40 cellular contexts compared by ENCODE assay signal in the genomic region with DNA sequence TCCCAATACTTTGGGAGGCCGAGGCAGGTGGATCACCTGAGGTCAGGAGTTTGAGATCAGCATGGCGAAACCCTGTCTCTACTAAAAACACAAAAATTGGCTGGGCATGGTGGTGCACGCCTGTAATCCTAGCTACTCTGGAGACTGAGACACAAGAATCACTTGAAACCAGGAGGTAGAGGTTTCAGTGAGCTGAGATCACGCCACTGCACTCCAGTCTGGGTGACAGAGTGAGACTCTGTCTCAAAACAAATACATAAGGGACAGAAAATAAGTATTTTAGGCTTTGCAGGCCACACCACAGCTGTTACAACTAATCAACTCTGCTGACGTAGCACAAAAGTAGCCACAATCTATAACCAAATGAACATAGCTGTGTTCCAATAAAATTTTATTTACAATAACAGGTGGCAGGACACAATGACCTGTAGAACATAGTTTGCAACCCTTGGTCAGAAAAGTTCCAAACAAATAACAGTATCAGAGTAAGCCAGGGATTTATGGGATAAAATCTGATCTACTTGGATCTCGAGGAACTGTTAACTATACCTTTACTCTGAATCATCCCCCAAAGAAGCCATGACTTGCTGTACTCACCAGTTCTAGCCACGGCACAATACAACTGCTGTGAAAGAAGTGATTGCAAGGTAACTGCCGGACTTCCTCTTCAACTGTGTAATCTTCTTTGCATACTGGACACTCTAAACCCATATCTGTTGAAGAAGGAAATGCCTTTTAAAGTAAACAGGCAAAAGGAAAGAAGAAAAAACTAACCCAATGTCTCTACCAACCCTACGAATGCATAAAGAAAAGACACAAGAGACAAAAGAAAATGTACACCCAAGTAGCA. TPM values are rescaled to one million over a fixed set of nuclear protein-coding genes. Genes with fewer than 3 reads are reported as not detected.
DNase-seq lines count a peak whose midpoint lies in the region; ATAC-seq, FAIRE-seq and TF ChIP-seq lines count a peak whose summit lies in the region.
"Had no signal": no experiment of that assay in that cellular context is flagged by ENCODE, and none has a peak within 500 bp of the region (broad histone marks: within the 10 kb centered on the region; RNA-seq: fewer than 3 reads in every experiment).

No MANE protein-coding gene starts in this region.

- 85 to 92% methylated on average over 7 to 9 of the region's 9 CpGs for WGBS in transverse colon (ENCODE audit: low coverage in 1 of 2), 2 donors
- 91 to 93% (median 92%) methylated on average over 9 of the region's 9 CpGs for WGBS in heart left ventricle, 4 donors

- no peak for TF ChIP-seq POLR2A in transverse colon (IDR thresholded peaks at IDR 0.05)
- TF ChIP-seq POLR2A in heart left ventricle (IDR thresholded peaks at IDR 0.05) = no peak

- no peak for ATAC-seq in activated CD8-positive, alpha-beta T cell treated with anti-CD3 and anti-CD28 coated beads, Interleukin-2, amount 10 ng/mL, durations not matched to agents 7 days and 5 days
- no peak for ATAC-seq in activated CD8-positive, alpha-beta T cell treated with anti-CD3 and anti-CD28 coated beads for 36 hours
- ATAC-seq in heart left ventricle (no peak), GM18502 (IDR thresholded peaks at IDR 0.05; ENCODE audit: poor library complexity, unreplicated experiment) (no peak)
- ATAC-seq: body of pancreas; foreskin keratinocyte; heart right ventricle; naive thymus-derived CD8-positive, alpha-beta T cell; psoas muscle had no signal

- H3K27ac Mint-ChIP-seq in activated CD8-positive, alpha-beta T cell treated with anti-CD3 and anti-CD28 coated beads, Interleukin-2, amount 10 ng/mL, durations not matched to agents 7 days and 5 days = peak overlapping the region; percentile 24
- H3K27ac Mint-ChIP-seq in activated CD8-positive, alpha-beta T cell treated with anti-CD3 and anti-CD28 coated beads for 36 hours = no peak overlapping the region
- H3K27ac Mint-ChIP-seq: activated T-helper 1 cell treated with anti-CD3 and anti-CD28 coated beads, Interleukin-12 subunit alpha, Interleukin-12 subunit beta, Interleukin-2, Interleukin-4 antibody, amounts not matched to agents 30 ng/mL and 10 ng/mL and 1 ng/mL, durations not matched to agents 14 hours and 24 hours and 36 hours; CD4-positive, alpha-beta T cell; dendritic cell treated with granulocyte-macrophage colony-stimulating factor and Interleukin-4, amounts not matched to agents 40 ng/mL and 50 ng/mL, for 4 days; HFFc6 had no signal

- TF ChIP-seq EP300 in transverse colon (IDR thresholded peaks at IDR 0.05; ENCODE audit: low read depth) = no peak

- in situ Hi-C loops in transverse colon (cut with MboI; ENCODE audit: low pct_ligation_motif_present in 1 of 4, low pct_unique_long_range_greater_than_20kb in 1 of 4, low sequenced_read_pairs in 3 of 4) = no loop called here

- H3K36me3 Mint-ChIP-seq in activated CD8-positive, alpha-beta T cell treated with anti-CD3 and anti-CD28 coated beads, Interleukin-2, amount 10 ng/mL, durations not matched to agents 7 days and 5 days (ENCODE audit: low read depth) = peaks cover 51% of the 10 kb centered on the region
- H3K36me3 Mint-ChIP-seq in activated CD8-positive, alpha-beta T cell treated with anti-CD3 and anti-CD28 coated beads for 36 hours (ENCODE audit: low read depth) = peaks cover 49% of the 10 kb centered on the region

- DNase-seq in activated CD8-positive, alpha-beta T cell treated with anti-CD3 and anti-CD28 coated beads, Interleukin-2, amount 10 ng/mL, durations not matched to agents 7 days and 5 days = no peak
- DNase-seq in activated CD8-positive, alpha-beta T cell treated with anti-CD3 and anti-CD28 coated beads for 36 hours = no peak
- DNase-seq in NOMO-1 treated with dmso at 0.1 percent for 144 hours (lab: John Stamatoyannopoulos, UW; ENCODE audit: unreplicated experiment) (peak; percentile 22), bronchial epithelial cell (ENCODE audit: low read depth) (no peak), transverse colon (no peak), heart left ventricle (no peak), Ammon's horn (ENCODE audit: low spot score) (no peak)
- DNase-seq: activated CD4-positive, alpha-beta T cell treated with anti-CD3 and anti-CD28 coated beads, Interleukin-2, amount 50 U/mL, for 48 hours; activated CD4-positive, CD25-positive, alpha-beta regulatory T cell treated with anti-CD3 and anti-CD28 coated beads, Interleukin-2, amount 50 U/mL, for 72 hours; activated CD8-positive, alpha-beta memory T cell treated with anti-CD3 and anti-CD28 coated beads, Interleukin-2, amount 50 U/mL, for 48 hours; activated naive CD4-positive, alpha-beta T cell treated with Interleukin-2 at 50 U/mL for 16 hours; adrenal gland; body of pancreas; CD4-positive, alpha-beta T cell; esophagus squamous epithelium; foreskin keratinocyte; GOT3; heart right ventricle; HFFc6; KG1; midbrain; naive thymus-derived CD8-positive, alpha-beta T cell; NCI-H1436 treated with DMSO at 0.1 percent for 48 hours; NCI-H774; occipital lobe; psoas muscle; sigmoid colon; stimulated activated CD4-positive, alpha-beta T cell treated with anti-CD3 and anti-CD28 coated beads, Interleukin-4, amount 100 ng/mL, for 4 hours had no signal

- H3K4me3 ChIP-seq in bronchial epithelial cell (ENCODE audit: low read depth, low read length) (no peak overlapping the region), transverse colon (no peak overlapping the region), heart left ventricle (no peak overlapping the region)
- H3K4me3 ChIP-seq: adrenal gland, body of pancreas, esophagus squamous epithelium, heart right ventricle, psoas muscle, sigmoid colon had no signal

- TF ChIP-seq CTCF in activated CD8-positive, alpha-beta T cell treated with anti-CD3 and anti-CD28 coated beads for 36 hours (IDR thresholded peaks at IDR 0.05) = no peak
- TF ChIP-seq CTCF in bronchial epithelial cell (IDR thresholded peaks at IDR 0.05; ENCODE audit: insufficient read depth, low read length, severe bottlenecking) = no peak
- no peak for TF ChIP-seq CTCF in transverse colon (IDR thresholded peaks at IDR 0.05)
- no peak for TF ChIP-seq CTCF in heart left ventricle (IDR thresholded peaks at IDR 0.05)

- H3K9me3 Mint-ChIP-seq in activated CD8-positive, alpha-beta T cell treated with anti-CD3 and anti-CD28 coated beads, Interleukin-2, amount 10 ng/mL, durations not matched to agents 7 days and 5 days (ENCODE audit: insufficient read depth) = no peaks in the 10 kb centered on the region
- no peaks in the 10 kb centered on the region for H3K9me3 Mint-ChIP-seq in activated CD8-positive, alpha-beta T cell treated with anti-CD3 and anti-CD28 coated beads for 36 hours
- H3K9me3 Mint-ChIP-seq: activated T-helper 1 cell treated with anti-CD3 and anti-CD28 coated beads, Interleukin-12 subunit alpha, Interleukin-12 subunit beta, Interleukin-2, Interleukin-4 antibody, amounts not matched to agents 30 ng/mL and 10 ng/mL and 1 ng/mL, durations not matched to agents 14 hours and 24 hours and 36 hours; CD4-positive, alpha-beta T cell; dendritic cell treated with granulocyte-macrophage colony-stimulating factor and Interleukin-4, amounts not matched to agents 40 ng/mL and 50 ng/mL, for 4 days; HFFc6; naive thymus-derived CD8-positive, alpha-beta T cell had no signal

- H3K4me1 ChIP-seq in transverse colon = no peaks in the 10 kb centered on the region
- peaks cover 0 to 8% (median 0%) of the 10 kb centered on the region in 12 donors for H3K4me1 ChIP-seq in heart left ventricle
- H3K4me1 ChIP-seq: adrenal gland, body of pancreas, psoas muscle had no signal

- H3K27me3 Mint-ChIP-seq in activated CD8-positive, alpha-beta T cell treated with anti-CD3 and anti-CD28 coated beads, Interleukin-2, amount 10 ng/mL, durations not matched to agents 7 days and 5 days (ENCODE audit: low read depth) = no peaks in the 10 kb centered on the region
- no peaks in the 10 kb centered on the region for H3K27me3 Mint-ChIP-seq in activated CD8-positive, alpha-beta T cell treated with anti-CD3 and anti-CD28 coated beads for 36 hours
- H3K27me3 Mint-ChIP-seq: CD4-positive, alpha-beta T cell; dendritic cell treated with granulocyte-macrophage colony-stimulating factor and Interleukin-4, amounts not matched to agents 40 ng/mL and 50 ng/mL, for 4 days; naive thymus-derived CD8-positive, alpha-beta T cell had no signal

- H3K9me3 ChIP-seq in transverse colon = no peaks in the 10 kb centered on the region
- no peaks in the 10 kb centered on the region for H3K9me3 ChIP-seq in heart left ventricle
- H3K9me3 ChIP-seq: adrenal gland, body of pancreas, esophagus squamous epithelium, heart right ventricle, psoas muscle, sigmoid colon had no signal

- CTCF ChIA-PET in activated CD8-positive, alpha-beta T cell treated with anti-CD3 and anti-CD28 coated beads, Interleukin-2, amount 10 ng/mL, durations not matched to agents 7 days and 5 days (lab: Charles Lee) = interaction anchor here (1.0 to 1.1 kb wide), 2 partner anchors 26 to 27 kb away, joined by 3 read pairs; no protein-coding TSS in a partner anchor
- CTCF ChIA-PET in activated CD8-positive, alpha-beta T cell treated with anti-CD3 and anti-CD28 coated beads for 36 hours (lab: Charles Lee) = interaction anchor here (1.8 kb wide), 1 partner anchor 11 kb away, joined by 5 read pairs; no protein-coding TSS in a partner anchor

- no peaks in the 10 kb centered on the region for H3K27me3 ChIP-seq in bronchial epithelial cell (ENCODE audit: control insufficient read depth, insufficient read depth, low read length)
- H3K27me3 ChIP-seq in transverse colon = no peaks in the 10 kb centered on the region
- H3K27me3 ChIP-seq in heart left ventricle = no peaks in the 10 kb centered on the region
- H3K27me3 ChIP-seq: adrenal gland, body of pancreas, esophagus squamous epithelium, foreskin keratinocyte, heart right ventricle, sigmoid colon had no signal

- FAIRE-seq in bronchial epithelial cell (lab: Jason Lieb, UNC) = peak; percentile 50
- FAIRE-seq: HTR-8/SVneo, TTC549 had no signal

- no peak overlapping the region for H3K4me3 Mint-ChIP-seq in activated CD8-positive, alpha-beta T cell treated with anti-CD3 and anti-CD28 coated beads, Interleukin-2, amount 10 ng/mL, durations not matched to agents 7 days and 5 days
- no peak overlapping the region for H3K4me3 Mint-ChIP-seq in activated CD8-positive, alpha-beta T cell treated with anti-CD3 and anti-CD28 coated beads for 36 hours
- H3K4me3 Mint-ChIP-seq: activated T-helper 1 cell treated with anti-CD3 and anti-CD28 coated beads, Interleukin-12 subunit alpha, Interleukin-12 subunit beta, Interleukin-2, Interleukin-4 antibody, amounts not matched to agents 30 ng/mL and 10 ng/mL and 1 ng/mL, durations not matched to agents 14 hours and 24 hours and 36 hours; CD4-positive, alpha-beta T cell; dendritic cell treated with granulocyte-macrophage colony-stimulating factor and Interleukin-4, amounts not matched to agents 40 ng/mL and 50 ng/mL, for 4 days; HFFc6; naive thymus-derived CD8-positive, alpha-beta T cell had no signal

- H3K27ac ChIP-seq in transverse colon = no peak overlapping the region
- H3K27ac ChIP-seq in heart left ventricle = no peak overlapping the region
- H3K27ac ChIP-seq: adrenal gland, body of pancreas, esophagus squamous epithelium, foreskin keratinocyte, heart right ventricle, psoas muscle, RWPE1 had no signal

- peaks cover 3% of the 10 kb centered on the region for H3K4me1 Mint-ChIP-seq in activated CD8-positive, alpha-beta T cell treated with anti-CD3 and anti-CD28 coated beads, Interleukin-2, amount 10 ng/mL, durations not matched to agents 7 days and 5 days (ENCODE audit: low read depth)
- peaks cover 12% of the 10 kb centered on the region for H3K4me1 Mint-ChIP-seq in activated CD8-positive, alpha-beta T cell treated with anti-CD3 and anti-CD28 coated beads for 36 hours (ENCODE audit: low read depth)

- POLR2A ChIA-PET in activated CD8-positive, alpha-beta T cell treated with anti-CD3 and anti-CD28 coated beads, Interleukin-2, amount 10 ng/mL, durations not matched to agents 7 days and 5 days (lab: Charles Lee) = no interaction called here
- POLR2A ChIA-PET in activated CD8-positive, alpha-beta T cell treated with anti-CD3 and anti-CD28 coated beads for 36 hours (lab: Charles Lee) = interaction anchor here (1.0 to 1.4 kb wide), 2 partner anchors 8 to 76 kb away, joined by 3 to 6 read pairs; partner anchors contain the start of genes POLR3C and RNF115

- intact Hi-C loops in activated CD8-positive, alpha-beta T cell treated with anti-CD3 and anti-CD28 coated beads for 36 hours (cut with micrococcal nuclease) = no loop called here
- intact Hi-C loops in transverse colon (cut with DNase I; ENCODE audit: low total_unique reads) (no loop called here), heart left ventricle (cut with DNase I) (loop anchor here in 1 of 10 donors (10.0 kb wide), 1 partner anchor 57 kb away; no protein-coding TSS in a partner anchor)

- peaks cover 7% of the 10 kb centered on the region for H3K36me3 ChIP-seq in bronchial epithelial cell (ENCODE audit: control insufficient read depth, insufficient read depth, low read length)
- peaks cover 0 to 55% (median 11%) of the 10 kb centered on the region in 4 donors for H3K36me3 ChIP-seq in transverse colon
- H3K36me3 ChIP-seq in heart left ventricle = peaks cover 0 to 100% (median 96%) of the 10 kb centered on the region in 9 donors

RNA-seq across cellular contexts. Expression of gene CD160, which starts 28.3 kb away (rescaled TPM):
- total RNA-seq in activated CD8-positive, alpha-beta T cell treated with anti-CD3 and anti-CD28 coated beads, Interleukin-2, amount 10 ng/mL, durations not matched to agents 7 days and 5 days = 1 to 10 TPM; 2.4 to 3.1 TPM
- 10 to 100 TPM; 13.6 to 16.9 TPM for total RNA-seq in activated CD8-positive, alpha-beta T cell treated with anti-CD3 and anti-CD28 coated beads for 36 hours
- total RNA-seq in bronchial epithelial cell (not detected in 2 replicates), transverse colon (1 to 10 TPM in 1 of 4 donors, under 1 TPM in 1, not detected in 2; 0.82 to 1.6 TPM), heart left ventricle (under 1 TPM in 2 of 9 donors, not detected in 7; 0.64 to 0.79 TPM)
- not detected for polyA plus RNA-seq in heart left ventricle
- total RNA-seq: A172; activated T-helper 1 cell treated with anti-CD3 and anti-CD28 coated beads, Interleukin-12 subunit alpha, Interleukin-12 subunit beta, Interleukin-2, Interleukin-4 antibody, amounts not matched to agents 30 ng/mL and 10 ng/mL and 1 ng/mL, durations not matched to agents 14 hours and 24 hours and 36 hours; body of pancreas; CD4-positive, alpha-beta T cell; Daoy; esophagus squamous epithelium; foreskin keratinocyte; HFFc6; kidney epithelial cell; naive thymus-derived CD8-positive, alpha-beta T cell; OCI-LY7; psoas muscle; sigmoid colon; subcutaneous adipose tissue; ureter had no signal
- polyA plus RNA-seq: foreskin keratinocyte had no signal

RNA-seq across cellular contexts. Expression of gene PDZK1, which starts 40.5 kb away (rescaled TPM):
- total RNA-seq in activated CD8-positive, alpha-beta T cell treated with anti-CD3 and anti-CD28 coated beads, Interleukin-2, amount 10 ng/mL, durations not matched to agents 7 days and 5 days = under 1 TPM; 0.34 to 0.78 TPM
- not detected for total RNA-seq in activated CD8-positive, alpha-beta T cell treated with anti-CD3 and anti-CD28 coated beads for 36 hours
- total RNA-seq in bronchial epithelial cell (under 0.01 and 0.26 TPM in 2 replicates), transverse colon (1 to 10 TPM in 3 of 4 donors, not detected in 1; 1.9 to 3.0 (median 2.2) TPM), heart left ventricle (under 1 TPM in 3 of 9 donors, not detected in 6; 0.20 to 0.25 (median 0.20) TPM)
- polyA plus RNA-seq in heart left ventricle = under 1 TPM; 0.07 to 0.57 TPM
- total RNA-seq: CD4-positive, alpha-beta T cell; kidney epithelial cell; naive thymus-derived CD8-positive, alpha-beta T cell; sigmoid colon; subcutaneous adipose tissue had no signal
